In the genomic region with DNA sequence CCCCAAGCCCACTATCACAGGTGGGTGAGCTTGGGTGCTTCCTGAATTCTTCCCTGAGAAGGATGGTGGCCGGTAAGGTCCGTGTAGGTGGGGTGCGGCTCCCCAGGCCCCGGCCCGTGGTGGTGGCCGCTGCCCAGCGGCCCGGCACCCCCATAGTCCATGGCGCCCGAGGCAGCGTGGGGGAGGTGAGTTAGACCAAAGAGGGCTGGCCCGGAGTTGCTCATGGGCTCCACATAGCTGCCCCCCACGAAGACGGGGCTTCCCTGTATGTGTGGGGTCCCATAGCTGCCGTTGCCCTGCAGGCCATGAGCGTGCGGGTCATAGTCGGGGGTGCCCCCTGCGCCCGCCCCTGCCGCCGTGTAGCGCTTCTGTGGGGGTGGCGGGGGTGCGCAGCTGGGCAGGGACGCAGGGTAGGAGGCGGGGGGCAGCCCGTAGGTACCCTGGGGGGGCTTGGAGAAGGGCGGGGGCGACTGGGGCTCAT, we compare ENCODE assay signal across 17 cellular contexts. TPM values are rescaled to one million over a fixed set of nuclear protein-coding genes. Genes with fewer than 3 reads are reported as not detected.
DNase-seq lines count a peak whose midpoint lies in the region; ATAC-seq, FAIRE-seq and TF ChIP-seq lines count a peak whose summit lies in the region.
"Had no signal": no experiment of that assay in that cellular context is flagged by ENCODE, and none has a peak within 500 bp of the region (broad histone marks: within the 10 kb centered on the region; RNA-seq: fewer than 3 reads in every experiment).

No MANE protein-coding gene starts in this region.

- H3K4me3 ChIP-seq in H1 (ENCODE audit: extremely low read depth in 1 of 4, insufficient read depth in 2 of 4, low read depth in 3 of 4, low read length in 4 of 4) (peak overlapping the region in 1 of 4 experiments; percentile 45; a peak in 2 of 8 replicates), right lobe of liver (no peak overlapping the region), smooth muscle cell (no peak overlapping the region)

- TF ChIP-seq POLR2A in H1 (IDR thresholded peaks at IDR 0.05; ENCODE audit: control extremely low read depth in 1 of 2, low read depth in 2 of 2, low read length in 2 of 2) (no peak), right lobe of liver (IDR thresholded peaks at IDR 0.05) (no peak)

- no peak overlapping the region for H2BK12ac ChIP-seq in H1 (ENCODE audit: low read depth, low read length)

- no peaks in the 10 kb centered on the region for H3K79me1 ChIP-seq in H1 (ENCODE audit: low read depth, low read length)

- POLR2A ChIA-PET in H1 (lab: Charles Lee; ENCODE audit: partially characterized antibody): interaction anchor here (1.2 kb wide), 1 partner anchor 12 kb away, joined by 3 read pairs; no protein-coding TSS in a partner anchor

- no peaks in the 10 kb centered on the region for H3K23me2 ChIP-seq in H1 (ENCODE audit: low read depth, low read length)

- H4K8ac ChIP-seq in H1 (ENCODE audit: extremely low read depth, insufficient read depth, low read length): no peak overlapping the region

- TF ChIP-seq RAD21 in H1 (IDR thresholded peaks at IDR 0.05 in 1 of 2, conservative IDR thresholded peaks at IDR 0.05 in 1 of 2; ENCODE audit: low read depth in 2 of 2, low read length in 2 of 2): no peak

- H3K9me3 ChIP-seq in H1 (ENCODE audit: insufficient read depth in 2 of 2, low read depth in 1 of 2, low read length in 1 of 2): no peaks in the 10 kb centered on the region
- no peaks in the 10 kb centered on the region for H3K9me3 ChIP-seq in right lobe of liver
- H3K9me3 ChIP-seq in smooth muscle cell (replicated peaks; ENCODE audit: low read depth): no peaks in the 10 kb centered on the region
- H3K9me3 ChIP-seq: BE2C, tibial artery had no signal

- no peak overlapping the region for H2BK20ac ChIP-seq in H1 (ENCODE audit: low read length)

- no peak overlapping the region for H3K4me3 Mint-ChIP-seq in natural killer cell
- H3K4me3 Mint-ChIP-seq: activated CD4-positive, alpha-beta T cell treated with anti-CD3 and anti-CD28 coated beads for 36 hours; IgD-negative memory B cell had no signal

- H3K27me3 ChIP-seq in H1 (replicated peaks in 1 of 4; ENCODE audit: control insufficient read depth in 3 of 4, extremely low read depth in 1 of 4, insufficient read depth in 3 of 4, low read length in 3 of 4) (peaks cover 95 to 100% (median 99%) of the 10 kb centered on the region in 4 experiments), right lobe of liver (peaks cover 0 to 10% of the 10 kb centered on the region in 2 donors), smooth muscle cell (ENCODE audit: low read depth) (peaks cover 100% of the 10 kb centered on the region)
- H3K27me3 ChIP-seq: tibial artery had no signal

- FAIRE-seq in H1 (lab: Jason Lieb, UNC): no peak
- FAIRE-seq: colon had no signal

- H3K36me3 ChIP-seq in H1 (ENCODE audit: control insufficient read depth in 2 of 4, insufficient read depth in 4 of 4, low read length in 3 of 4) (peaks cover 0 to 8% (median 0%) of the 10 kb centered on the region in 4 experiments; a peak in 2 of 8 replicates), right lobe of liver (no peaks in the 10 kb centered on the region), smooth muscle cell (ENCODE audit: low read depth) (no peaks in the 10 kb centered on the region)
- H3K36me3 ChIP-seq: BE2C had no signal

- TF ChIP-seq EP300 in H1 (IDR thresholded peaks at IDR 0.05; ENCODE audit: borderline replicate concordance in 1 of 2, low read depth in 2 of 2, low read length in 2 of 2): no peak

- no peaks in the 10 kb centered on the region for H3K9me3 Mint-ChIP-seq in natural killer cell
- H3K9me3 Mint-ChIP-seq: activated T-helper 2 cell treated with anti-CD3 and anti-CD28 coated beads, Interferon-gamma antibody, Interleukin-2, Interleukin-4, amounts not matched to agents 10 μg/mL and 5 μg/mL and 100 μg/mL, durations not matched to agents 14 hours and 24 hours and 36 hours; IgD-negative memory B cell had no signal

- H2AFZ ChIP-seq in H1 (ENCODE audit: low read length) (no peak overlapping the region), smooth muscle cell (ENCODE audit: low read depth) (no peak overlapping the region)

- H3K36me3 Mint-ChIP-seq in natural killer cell: peaks cover 7% of the 10 kb centered on the region

- no peak overlapping the region for H3K14ac ChIP-seq in H1 (ENCODE audit: insufficient read length)

- H4K5ac ChIP-seq in H1 (ENCODE audit: insufficient read length, low read depth, low read length): no peak overlapping the region

- DNase-seq in NCI-H226: peak; percentile 84
- no peak for DNase-seq in H1 (ENCODE audit: low read depth in 1 of 2, low spot score in 2 of 2)
- DNase-seq in right lobe of liver: no peak
- DNase-seq in smooth muscle cell (lab: John Stamatoyannopoulos, UW; ENCODE audit: unreplicated experiment): no peak
- no peak for DNase-seq in natural killer cell
- DNase-seq in HuH-7.5 (ENCODE audit: low spot score): no peak
- no peak for DNase-seq in D341Med (ENCODE audit: low spot score)
- DNase-seq: activated CD4-positive, alpha-beta T cell treated with anti-CD3 and anti-CD28 coated beads for 36 hours; BE2C; GDM1; NCI-H1930; stimulated activated CD4-positive, alpha-beta T cell treated with anti-CD3 and anti-CD28 coated beads, Interleukin-4, amount 100 ng/mL, for 24 hours; tibial artery had no signal

- H3K4me1 ChIP-seq in H1 (replicated peaks in 1 of 4; ENCODE audit: control insufficient read depth in 3 of 4, insufficient read depth in 4 of 4, low read length in 3 of 4) (peaks cover 0 to 16% (median 7%) of the 10 kb centered on the region in 4 experiments; a peak in 5 of 7 replicates), right lobe of liver (peaks cover 0 to 4% (median 1%) of the 10 kb centered on the region in 4 donors), smooth muscle cell (ENCODE audit: low read depth) (peaks cover 11% of the 10 kb centered on the region)
- H3K4me1 ChIP-seq: BE2C had no signal

- no peak overlapping the region for H2BK120ac ChIP-seq in H1 (replicated peaks; ENCODE audit: low read depth, low read length)

- H3K4me2 ChIP-seq in H1 (ENCODE audit: insufficient read depth in 1 of 2, low read depth in 2 of 2, low read length in 2 of 2): peak overlapping the region; percentile 54 to 65
- H3K4me2 ChIP-seq in smooth muscle cell: peak overlapping the region; percentile 75

- H2BK15ac ChIP-seq in H1 (ENCODE audit: low read length): no peak overlapping the region

- H2AK5ac ChIP-seq in H1 (ENCODE audit: low read depth, low read length): no peak overlapping the region

- H3K23ac ChIP-seq in H1 (ENCODE audit: insufficient read length): no peak overlapping the region

- TF ChIP-seq CTCF in H1 (IDR thresholded peaks at IDR 0.05; ENCODE audit: control extremely low read depth in 1 of 3, insufficient read depth in 1 of 3, low read depth in 1 of 3, low read length in 3 of 3) (no peak), right lobe of liver (IDR thresholded peaks at IDR 0.05) (no peak), smooth muscle cell (IDR thresholded peaks at IDR 0.05; ENCODE audit: borderline replicate concordance, insufficient read depth, poor library complexity, severe bottlenecking) (no peak), natural killer cell (IDR thresholded peaks at IDR 0.05) (no peak)

- H3K27ac Mint-ChIP-seq in natural killer cell: no peak overlapping the region
- H3K27ac Mint-ChIP-seq: activated CD4-positive, alpha-beta T cell treated with anti-CD3 and anti-CD28 coated beads for 36 hours; activated T-helper 2 cell treated with anti-CD3 and anti-CD28 coated beads, Interferon-gamma antibody, Interleukin-2, Interleukin-4, amounts not matched to agents 10 μg/mL and 5 μg/mL and 100 μg/mL, durations not matched to agents 14 hours and 24 hours and 36 hours; IgD-negative memory B cell had no signal

- H4K20me1 ChIP-seq in H1 (replicated peaks in 1 of 2; ENCODE audit: control insufficient read depth in 1 of 2, insufficient read depth in 2 of 2, low read length in 2 of 2) (peaks cover 22 to 34% of the 10 kb centered on the region in 2 experiments), smooth muscle cell (ENCODE audit: low read depth) (peaks cover 12% of the 10 kb centered on the region)

- H3K79me2 ChIP-seq in H1 (ENCODE audit: control insufficient read depth in 1 of 2, insufficient read depth in 2 of 2, low read length in 2 of 2) (no peaks in the 10 kb centered on the region), smooth muscle cell (ENCODE audit: low read depth) (no peaks in the 10 kb centered on the region)

- WGBS in H1 (ENCODE audit: extremely low coverage in 1 of 2, insufficient coverage in 1 of 2, insufficient read length in 1 of 2, insufficient replicate concordance in 2 of 2, low coverage in 1 of 2, low lambda C conversion rate in 2 of 2, missing lambda C conversion rate in 1 of 2), 2 experiments: 5% methylated on average over 11 of the region's 30 CpGs; no CpG with 5 or more reads in 1 of the 2 experiments
- 20% methylated on average over 1 of the region's 30 CpGs for whole genome bisulfite sequencing in right lobe of liver (ENCODE audit: insufficient coverage, low coverage, low lambda C conversion rate, missing lambda C conversion rate)
- 4% methylated on average over 14 of the region's 30 CpGs for WGBS in smooth muscle cell (ENCODE audit: low lambda C conversion rate)

- H3K27ac ChIP-seq in H1 (ENCODE audit: low read depth, low read length) (no peak overlapping the region), right lobe of liver (peak overlapping the region; percentile 31 to 74 (median 65)), smooth muscle cell (ENCODE audit: low read depth) (no peak overlapping the region)
- H3K27ac ChIP-seq: tibial artery had no signal

- CTCF ChIA-PET in H1 (lab: Charles Lee; ENCODE audit: partially characterized antibody): interaction anchor here (0.9 to 4.1 kb wide), 7 partner anchors 11 to 49 kb away, joined by 3 to 14 read pairs (median 6); partner anchors contain the start of genes HOXA5 and HOXA7

- intact Hi-C loops in right lobe of liver (cut with DNase I): no loop called here
- intact Hi-C loops in natural killer cell (cut with micrococcal nuclease): no loop called here

- no peak overlapping the region for H3K4ac ChIP-seq in H1 (replicated peaks; ENCODE audit: insufficient read length, low read depth, low read length)

- H3K27me3 Mint-ChIP-seq in natural killer cell (ENCODE audit: low read depth in 2 of 2): peaks cover 27 to 28% of the 10 kb centered on the region in 2 donors

- ATAC-seq in right lobe of liver: peak in 2 of 4 donors; percentile 6
- ATAC-seq in natural killer cell: no peak
- ATAC-seq in GM18907 (IDR thresholded peaks at IDR 0.05; ENCODE audit: unreplicated experiment): no peak
- ATAC-seq: activated CD4-positive, alpha-beta T cell treated with anti-CD3 and anti-CD28 coated beads for 36 hours had no signal

- H3F3A ChIP-seq in smooth muscle cell (ENCODE audit: low read depth): no peaks in the 10 kb centered on the region

- no peak overlapping the region for H3K56ac ChIP-seq in H1 (replicated peaks; ENCODE audit: insufficient read length, low read depth, low read length)

- H3K18ac ChIP-seq in H1 (ENCODE audit: extremely low read depth, low read length): no peak overlapping the region; the same call in 1 of the 2 replicates

- no peak overlapping the region for H4K91ac ChIP-seq in H1 (replicated peaks; ENCODE audit: insufficient read length, low read length)

- H3K4me1 Mint-ChIP-seq in natural killer cell: peaks cover 4% of the 10 kb centered on the region in 2 donors

- H3K9ac ChIP-seq in H1 (replicated peaks in 1 of 4; ENCODE audit: extremely low read depth in 1 of 4, low read depth in 3 of 4, low read length in 3 of 4) (no peak overlapping the region), smooth muscle cell (ENCODE audit: low read depth) (no peak overlapping the region)

- no peak overlapping the region for H2BK5ac ChIP-seq in H1 (ENCODE audit: low read depth, low read length)

RNA-seq across cellular contexts. Expression of gene HOXA2, which starts 5.5 kb away (rescaled TPM):
- total RNA-seq in H1 (2021; fragmentation: NEBNext Ultra II Directional; extraction: Animal tissue kit (Norgen Biotek cat#: 25700)): not detected in 2 replicates
- polyA plus RNA-seq in H1 (2011; rRNA removed) (not detected in 2 replicates), smooth muscle cell (not detected in 2 replicates)
- polyA plus RNA-seq in H1 (2011; cell fraction: cytosol; rRNA removed): not detected
- polyA plus RNA-seq in H1 (2011; cell fraction: nucleus; rRNA removed): not detected
- polyA plus RNA-seq in H1 (2012, experiment 1 of 2): not detected in 4 replicates
- polyA plus RNA-seq in H1 (2012, experiment 2 of 2): not detected
- not detected for polyA plus RNA-seq in H1 (2013, experiment 1 of 2)
- not detected for polyA plus RNA-seq in H1 (2013, experiment 2 of 2)
- not detected in 2 replicates for polyA minus RNA-seq in H1 (2011; rRNA and poly(A)+ RNA removed)
- not detected for polyA minus RNA-seq in H1 (2011; cell fraction: cytosol; rRNA and poly(A)+ RNA removed)
- not detected for polyA minus RNA-seq in H1 (2011; cell fraction: nucleus; rRNA and poly(A)+ RNA removed)
- total RNA-seq in right lobe of liver (under 1 TPM in 3 of 6 experiments, not detected in 3; 0.16 to 0.19 (median 0.17) TPM), smooth muscle cell (not detected in 2 replicates), natural killer cell (not detected)
- total RNA-seq: activated CD4-positive, alpha-beta T cell treated with anti-CD3 and anti-CD28 coated beads for 36 hours; activated T-helper 2 cell treated with anti-CD3 and anti-CD28 coated beads, Interferon-gamma antibody, Interleukin-2, Interleukin-4, amounts not matched to agents 10 μg/mL and 5 μg/mL and 100 μg/mL, durations not matched to agents 14 hours and 24 hours and 36 hours had no signal
- polyA plus RNA-seq: IgD-negative memory B cell had no signal

RNA-seq across cellular contexts. Expression of gene HOXA1, which starts 12.1 kb away (rescaled TPM):
- total RNA-seq in H1 (2021; fragmentation: NEBNext Ultra II Directional; extraction: Animal tissue kit (Norgen Biotek cat#: 25700)): not detected in 2 replicates
- not detected in 2 replicates for polyA plus RNA-seq in H1 (2011; rRNA removed)
- not detected for polyA plus RNA-seq in H1 (2011; cell fraction: cytosol; rRNA removed)
- not detected for polyA plus RNA-seq in H1 (2011; cell fraction: nucleus; rRNA removed)
- polyA plus RNA-seq in H1 (2012, experiment 1 of 2): not detected in 4 replicates
- polyA plus RNA-seq in H1 (2012, experiment 2 of 2): not detected
- polyA plus RNA-seq in H1 (2013, experiment 1 of 2): not detected
- 0.06 TPM for polyA plus RNA-seq in H1 (2013, experiment 2 of 2)
- not detected in 2 replicates for polyA minus RNA-seq in H1 (2011; rRNA and poly(A)+ RNA removed)
- polyA minus RNA-seq in H1 (2011; cell fraction: cytosol; rRNA and poly(A)+ RNA removed): not detected
- polyA minus RNA-seq in H1 (2011; cell fraction: nucleus; rRNA and poly(A)+ RNA removed): not detected
- under 1 TPM in 5 of 6 experiments, not detected in 1; 0.09 to 0.31 (median 0.17) TPM for total RNA-seq in right lobe of liver
- total RNA-seq in smooth muscle cell: 0.40 TPM in 1 of 2 replicates, not detected in the other
- polyA plus RNA-seq in smooth muscle cell: not detected in 2 replicates
- 1 to 10 TPM in 2 of 3 donors, under 1 TPM in 1; 0.64 to 1.3 (median 1.1) TPM for total RNA-seq in natural killer cell

RNA-seq across cellular contexts. Expression of gene HOXA4, which starts 22.6 kb away (rescaled TPM):
- not detected in 2 replicates for total RNA-seq in H1 (2021; fragmentation: NEBNext Ultra II Directional; extraction: Animal tissue kit (Norgen Biotek cat#: 25700))
- polyA plus RNA-seq in H1 (2011; rRNA removed) (not detected in 2 replicates), smooth muscle cell (0.22 TPM in 1 of 2 replicates, not detected in the other)
- polyA plus RNA-seq in H1 (2011; cell fraction: cytosol; rRNA removed): not detected
- polyA plus RNA-seq in H1 (2011; cell fraction: nucleus; rRNA removed): not detected
- not detected in 4 replicates for polyA plus RNA-seq in H1 (2012, experiment 1 of 2)
- not detected for polyA plus RNA-seq in H1 (2012, experiment 2 of 2)
- not detected for polyA plus RNA-seq in H1 (2013, experiment 1 of 2)
- polyA plus RNA-seq in H1 (2013, experiment 2 of 2): not detected
- not detected in 2 replicates for polyA minus RNA-seq in H1 (2011; rRNA and poly(A)+ RNA removed)
- not detected for polyA minus RNA-seq in H1 (2011; cell fraction: cytosol; rRNA and poly(A)+ RNA removed)
- not detected for polyA minus RNA-seq in H1 (2011; cell fraction: nucleus; rRNA and poly(A)+ RNA removed)
- total RNA-seq in right lobe of liver (1 to 10 TPM in 1 of 6 experiments, under 1 TPM in 4, not detected in 1; 0.55 to 1.6 (median 0.75) TPM), smooth muscle cell (1.4 TPM in 1 of 2 replicates, not detected in the other), natural killer cell (1 to 10 TPM in 1 of 3 donors, under 1 TPM in 2; 0.52 to 2.1 (median 0.63) TPM)
- total RNA-seq: activated T-helper 2 cell treated with anti-CD3 and anti-CD28 coated beads, Interferon-gamma antibody, Interleukin-2, Interleukin-4, amounts not matched to agents 10 μg/mL and 5 μg/mL and 100 μg/mL, durations not matched to agents 14 hours and 24 hours and 36 hours had no signal
- polyA plus RNA-seq: IgD-negative memory B cell had no signal

RNA-seq across cellular contexts. Expression of gene HOXA5, which starts 35.5 kb away (rescaled TPM):
- not detected in 2 replicates for total RNA-seq in H1 (2021; fragmentation: NEBNext Ultra II Directional; extraction: Animal tissue kit (Norgen Biotek cat#: 25700))
- polyA plus RNA-seq in H1 (2011; rRNA removed) (not detected in 2 replicates), smooth muscle cell (0.11 and 0.98 TPM in 2 replicates)
- polyA plus RNA-seq in H1 (2011; cell fraction: cytosol; rRNA removed): not detected
- polyA plus RNA-seq in H1 (2011; cell fraction: nucleus; rRNA removed): not detected
- not detected in 4 replicates for polyA plus RNA-seq in H1 (2012, experiment 1 of 2)
- polyA plus RNA-seq in H1 (2012, experiment 2 of 2): not detected
- not detected for polyA plus RNA-seq in H1 (2013, experiment 1 of 2)
- polyA plus RNA-seq in H1 (2013, experiment 2 of 2): not detected
- polyA minus RNA-seq in H1 (2011; rRNA and poly(A)+ RNA removed): not detected in 2 replicates
- polyA minus RNA-seq in H1 (2011; cell fraction: cytosol; rRNA and poly(A)+ RNA removed): not detected
- polyA minus RNA-seq in H1 (2011; cell fraction: nucleus; rRNA and poly(A)+ RNA removed): not detected
- total RNA-seq in right lobe of liver (1 to 10 TPM in 2 of 6 experiments, under 1 TPM in 4; 0.18 to 1.5 (median 0.65) TPM), smooth muscle cell (0.67 and 2.1 TPM in 2 replicates), natural killer cell (10 to 100 TPM in 1 of 3 donors, under 1 TPM in 2; 0.29 to 13.0 (median 0.52) TPM)
- total RNA-seq: activated CD4-positive, alpha-beta T cell treated with anti-CD3 and anti-CD28 coated beads for 36 hours; activated T-helper 2 cell treated with anti-CD3 and anti-CD28 coated beads, Interferon-gamma antibody, Interleukin-2, Interleukin-4, amounts not matched to agents 10 μg/mL and 5 μg/mL and 100 μg/mL, durations not matched to agents 14 hours and 24 hours and 36 hours had no signal
- polyA plus RNA-seq: IgD-negative memory B cell had no signal

RNA-seq across cellular contexts. Expression of gene HOXA6, which starts 39.6 kb away (rescaled TPM):
- not detected in 2 replicates for total RNA-seq in H1 (2021; fragmentation: NEBNext Ultra II Directional; extraction: Animal tissue kit (Norgen Biotek cat#: 25700))
- polyA plus RNA-seq in H1 (2011; rRNA removed) (not detected in 2 replicates), smooth muscle cell (0.56 TPM in 1 of 2 replicates, not detected in the other)
- polyA plus RNA-seq in H1 (2011; cell fraction: cytosol; rRNA removed): not detected
- polyA plus RNA-seq in H1 (2011; cell fraction: nucleus; rRNA removed): not detected
- polyA plus RNA-seq in H1 (2012, experiment 1 of 2): not detected in 4 replicates
- polyA plus RNA-seq in H1 (2012, experiment 2 of 2): not detected
- not detected for polyA plus RNA-seq in H1 (2013, experiment 1 of 2)
- polyA plus RNA-seq in H1 (2013, experiment 2 of 2): not detected
- polyA minus RNA-seq in H1 (2011; rRNA and poly(A)+ RNA removed): not detected in 2 replicates
- not detected for polyA minus RNA-seq in H1 (2011; cell fraction: cytosol; rRNA and poly(A)+ RNA removed)
- polyA minus RNA-seq in H1 (2011; cell fraction: nucleus; rRNA and poly(A)+ RNA removed): not detected
- total RNA-seq in right lobe of liver (not detected), smooth muscle cell (0.58 TPM in 1 of 2 replicates, not detected in the other), natural killer cell (under 1 TPM; 0.28 to 0.65 (median 0.43) TPM)
- total RNA-seq: activated CD4-positive, alpha-beta T cell treated with anti-CD3 and anti-CD28 coated beads for 36 hours; activated T-helper 2 cell treated with anti-CD3 and anti-CD28 coated beads, Interferon-gamma antibody, Interleukin-2, Interleukin-4, amounts not matched to agents 10 μg/mL and 5 μg/mL and 100 μg/mL, durations not matched to agents 14 hours and 24 hours and 36 hours had no signal

Comparison
In these comparisons a context has a peak if more than half of its experiments do, and no peak if none do; other contexts are left out.
1. H3K27ac ChIP-seq: peak in right lobe of liver (3 of 3); none in H1 (single experiment) and smooth muscle cell (single experiment).